Comparison of ENCODE assay signal across 1 cellular context in the genomic region with DNA sequence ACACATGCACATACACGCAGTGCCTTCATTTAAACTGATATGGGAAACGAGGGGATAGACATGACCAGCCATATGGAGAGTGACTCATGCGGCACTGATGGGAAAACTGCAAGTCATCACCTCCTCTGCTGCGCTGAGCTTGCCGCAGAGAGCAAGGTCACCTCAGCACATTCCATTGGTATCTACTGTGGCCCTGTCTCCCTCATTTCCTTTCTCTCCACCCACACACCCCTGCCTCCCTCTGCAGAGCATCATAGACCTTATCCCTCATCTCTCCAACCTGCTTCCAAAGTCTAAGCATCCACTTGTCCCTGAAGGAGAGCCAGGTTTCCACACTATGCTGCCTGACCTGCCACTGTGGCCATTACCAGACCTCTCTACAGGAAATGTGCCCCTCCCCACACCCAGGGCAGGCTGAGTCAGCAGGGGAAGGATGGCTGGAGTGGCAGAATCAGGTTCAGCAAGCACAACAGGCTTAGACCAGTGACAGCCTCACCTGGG.
TF ChIP-seq lines count a peak whose summit lies in the region.

No MANE protein-coding gene starts in this region.

TF ChIP-seq in IMR-90, 13 proteins besides CTCF, POLR2A, EP300 and RAD21 (continued from another document):
- TF ChIP-seq, protein P1, sequence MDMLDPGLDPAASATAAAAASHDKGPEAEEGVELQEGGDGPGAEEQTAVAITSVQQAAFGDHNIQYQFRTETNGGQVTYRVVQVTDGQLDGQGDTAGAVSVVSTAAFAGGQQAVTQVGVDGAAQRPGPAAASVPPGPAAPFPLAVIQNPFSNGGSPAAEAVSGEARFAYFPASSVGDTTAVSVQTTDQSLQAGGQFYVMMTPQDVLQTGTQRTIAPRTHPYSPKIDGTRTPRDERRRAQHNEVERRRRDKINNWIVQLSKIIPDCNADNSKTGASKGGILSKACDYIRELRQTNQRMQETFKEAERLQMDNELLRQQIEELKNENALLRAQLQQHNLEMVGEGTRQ (IDR thresholded peaks at IDR 0.05; ENCODE audit: low read depth, low read length): no peak
- TF ChIP-seq, protein P2, sequence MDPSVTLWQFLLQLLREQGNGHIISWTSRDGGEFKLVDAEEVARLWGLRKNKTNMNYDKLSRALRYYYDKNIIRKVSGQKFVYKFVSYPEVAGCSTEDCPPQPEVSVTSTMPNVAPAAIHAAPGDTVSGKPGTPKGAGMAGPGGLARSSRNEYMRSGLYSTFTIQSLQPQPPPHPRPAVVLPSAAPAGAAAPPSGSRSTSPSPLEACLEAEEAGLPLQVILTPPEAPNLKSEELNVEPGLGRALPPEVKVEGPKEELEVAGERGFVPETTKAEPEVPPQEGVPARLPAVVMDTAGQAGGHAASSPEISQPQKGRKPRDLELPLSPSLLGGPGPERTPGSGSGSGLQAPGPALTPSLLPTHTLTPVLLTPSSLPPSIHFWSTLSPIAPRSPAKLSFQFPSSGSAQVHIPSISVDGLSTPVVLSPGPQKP (IDR thresholded peaks at IDR 0.05; ENCODE audit: borderline replicate concordance, low read depth, low read length): no peak
- TF ChIP-seq MAFK (IDR thresholded peaks at IDR 0.05; ENCODE audit: low read depth, low read length): peak; percentile 89
- TF ChIP-seq SMC3 (IDR thresholded peaks at IDR 0.05; ENCODE audit: low read depth, low read length): no peak
- peak; percentile 60 for TF ChIP-seq BHLHE40 (IDR thresholded peaks at IDR 0.05; ENCODE audit: low read depth, low read length)
- peak; percentile 99 for TF ChIP-seq NFE2L2 (IDR thresholded peaks at IDR 0.05; ENCODE audit: low read depth, low read length)
- no peak for TF ChIP-seq CHD1 (IDR thresholded peaks at IDR 0.05; ENCODE audit: low read depth, low read length)
